ENCODE assay signal across 19 cellular contexts in genomic region chr4:152515678-152516077, GRCh38. TPM values are rescaled to one million over a fixed set of nuclear protein-coding genes. Genes with fewer than 3 reads are reported as not detected.
DNase-seq lines count a peak whose midpoint lies in the region; ATAC-seq, FAIRE-seq and TF ChIP-seq lines count a peak whose summit lies in the region.
"Had no signal": no experiment of that assay in that cellular context is flagged by ENCODE, and none has a peak within 500 bp of the region (broad histone marks: within the 10 kb centered on the region; RNA-seq: fewer than 3 reads in every experiment).

No MANE protein-coding gene starts in this region.

- intact Hi-C loops in left colon (cut with DNase I, micrococcal nuclease) = loop anchor here in 1 of 2 donors (10.0 kb wide), 1 partner anchor 119 kb away; no protein-coding TSS in a partner anchor

- in situ Hi-C loops in astrocyte of the cerebellum (cut with HindIII; ENCODE audit: low sequenced_read_pairs) = no loop called here

- no peak for FAIRE-seq in GM19239 (lab: Jason Lieb, UNC)

- no peak overlapping the region for H2AFZ ChIP-seq in ACC112 (ENCODE audit: low read length, unreplicated experiment)

- no peak overlapping the region for H3K27ac Mint-ChIP-seq in activated T-helper 17 cell treated with anti-CD3 and anti-CD28 coated beads, Interleukin-2, amount 50 U/mL, for 72 hours
- H3K27ac Mint-ChIP-seq: activated CD8-positive, alpha-beta memory T cell treated with anti-CD3 and anti-CD28 coated beads, Interleukin-2, amount 10 ng/mL, durations not matched to agents 7 days and 5 days; activated naive CD8-positive, alpha-beta T cell; stimulated activated naive CD8-positive, alpha-beta T cell treated with anti-CD3 and anti-CD28 coated beads, Interleukin-15, Interleukin-2, amounts not matched to agents 100 ng/mL and 50 ng/mL, for 24 hours had no signal

- TF ChIP-seq CTCF in HFF-Myc (IDR thresholded peaks at IDR 0.05; ENCODE audit: low read depth, low read length, missing control alignments) (no peak), astrocyte of the cerebellum (IDR thresholded peaks at IDR 0.05; ENCODE audit: low read depth, low read length, missing control alignments) (no peak), foreskin keratinocyte (conservative IDR thresholded peaks at IDR 0.05) (no peak)

- peaks cover 15% of the 10 kb centered on the region for H3K36me3 Mint-ChIP-seq in activated T-helper 17 cell treated with anti-CD3 and anti-CD28 coated beads, Interleukin-2, amount 50 U/mL, for 72 hours (ENCODE audit: low read depth)

- H3K9me3 Mint-ChIP-seq in activated T-helper 17 cell treated with anti-CD3 and anti-CD28 coated beads, Interleukin-2, amount 50 U/mL, for 72 hours = no peaks in the 10 kb centered on the region
- H3K9me3 Mint-ChIP-seq: stimulated activated naive CD8-positive, alpha-beta T cell treated with anti-CD3 and anti-CD28 coated beads, Interleukin-15, Interleukin-2, amounts not matched to agents 100 ng/mL and 50 ng/mL, for 24 hours had no signal

- H3K4me3 Mint-ChIP-seq in activated T-helper 17 cell treated with anti-CD3 and anti-CD28 coated beads, Interleukin-2, amount 50 U/mL, for 72 hours = no peak overlapping the region
- H3K4me3 Mint-ChIP-seq: activated CD8-positive, alpha-beta memory T cell treated with anti-CD3 and anti-CD28 coated beads, Interleukin-2, amount 10 ng/mL, durations not matched to agents 7 days and 5 days; activated naive CD8-positive, alpha-beta T cell; stimulated activated naive CD8-positive, alpha-beta T cell treated with anti-CD3 and anti-CD28 coated beads, Interleukin-15, Interleukin-2, amounts not matched to agents 100 ng/mL and 50 ng/mL, for 24 hours had no signal

- peak overlapping the region; percentile 59 for H3K27ac ChIP-seq in ACC112 (ENCODE audit: low read depth, low read length)
- no peak overlapping the region for H3K27ac ChIP-seq in foreskin keratinocyte
- H3K27ac ChIP-seq: prostate gland had no signal

- ATAC-seq in foreskin keratinocyte = peak; percentile 82
- no peak for ATAC-seq in activated T-helper 17 cell treated with anti-CD3 and anti-CD28 coated beads, Interleukin-2, amount 50 U/mL, for 72 hours (replicated peaks)
- no peak for ATAC-seq in left colon
- ATAC-seq in GM19395 (IDR thresholded peaks at IDR 0.05; ENCODE audit: unreplicated experiment) = no peak
- ATAC-seq: activated CD8-positive, alpha-beta memory T cell treated with anti-CD3 and anti-CD28 coated beads, Interleukin-2, amount 10 ng/mL, durations not matched to agents 7 days and 5 days had no signal

- peaks cover 48% of the 10 kb centered on the region for H3K79me2 ChIP-seq in ACC112 (ENCODE audit: control insufficient read depth, insufficient read depth, low read length, unreplicated experiment)

- H3K4me3 ChIP-seq in ACC112 (ENCODE audit: low read depth, low read length) = no peak overlapping the region
- H3K4me3 ChIP-seq in HFF-Myc (replicated peaks; ENCODE audit: low read depth, low read length) = no peak overlapping the region
- H3K4me3 ChIP-seq in astrocyte of the cerebellum (ENCODE audit: low read depth, low read length) = no peak overlapping the region
- H3K4me3 ChIP-seq: prostate gland had no signal

- no peaks in the 10 kb centered on the region for H3K27me3 ChIP-seq in ACC112 (ENCODE audit: insufficient read depth, low read length)
- no peaks in the 10 kb centered on the region for H3K27me3 ChIP-seq in foreskin keratinocyte

- H3K4me1 ChIP-seq in ACC112 (ENCODE audit: control insufficient read depth, insufficient read depth, low read length, unreplicated experiment) (peaks cover 19% of the 10 kb centered on the region), foreskin keratinocyte (peaks cover 22% of the 10 kb centered on the region)
- H3K4me1 ChIP-seq: prostate gland had no signal

- peaks cover 31% of the 10 kb centered on the region for H3K4me1 Mint-ChIP-seq in activated T-helper 17 cell treated with anti-CD3 and anti-CD28 coated beads, Interleukin-2, amount 50 U/mL, for 72 hours

- DNase-seq in HFF-Myc (ENCODE audit: extremely low read depth, low read depth) = peak; percentile 50
- DNase-seq in astrocyte of the cerebellum (ENCODE audit: low read depth) = peak; percentile 41
- peak; percentile 47 to 74 for DNase-seq in foreskin keratinocyte
- no peak for DNase-seq in left colon
- no peak for DNase-seq in GM19239 (ENCODE audit: insufficient read length, low spot score)
- DNase-seq: activated CD8-positive, alpha-beta memory T cell treated with anti-CD3 and anti-CD28 coated beads, Interleukin-2, amount 10 ng/mL, durations not matched to agents 7 days and 5 days; C1 segment of cervical spinal cord; effector CD4-positive, alpha-beta T cell; GDM1; hypothalamus; MV-4-11; Right ventricle myocardium superior; stimulated activated CD4-positive, alpha-beta T cell treated with anti-CD3 and anti-CD28 coated beads, Interleukin-4, amount 100 ng/mL, for 24 hours had no signal

- H3K27me3 Mint-ChIP-seq in activated T-helper 17 cell treated with anti-CD3 and anti-CD28 coated beads, Interleukin-2, amount 50 U/mL, for 72 hours = no peaks in the 10 kb centered on the region
- H3K27me3 Mint-ChIP-seq: activated CD8-positive, alpha-beta memory T cell treated with anti-CD3 and anti-CD28 coated beads, Interleukin-2, amount 10 ng/mL, durations not matched to agents 7 days and 5 days; activated naive CD8-positive, alpha-beta T cell; stimulated activated naive CD8-positive, alpha-beta T cell treated with anti-CD3 and anti-CD28 coated beads, Interleukin-15, Interleukin-2, amounts not matched to agents 100 ng/mL and 50 ng/mL, for 24 hours had no signal

- H3K36me3 ChIP-seq in ACC112 (ENCODE audit: insufficient read depth, low read length) = no peaks in the 10 kb centered on the region; the same call in 1 of the 2 replicates
- H3K36me3 ChIP-seq: prostate gland had no signal

RNA-seq across cellular contexts. Expression of gene FBXW7, which starts 20.2 kb away (rescaled TPM):
- total RNA-seq in foreskin keratinocyte (39.3 and 41.0 TPM in 2 replicates), left colon (10 to 100 TPM; 32.4 to 39.2 TPM)
- polyA plus RNA-seq in foreskin keratinocyte = 6.6 and 7.2 TPM in 2 replicates
- 10 to 100 TPM; 37.4 to 39.6 TPM for total RNA-seq in activated T-helper 17 cell treated with anti-CD3 and anti-CD28 coated beads, Interleukin-2, amount 50 U/mL, for 72 hours

Comparison
In these comparisons a context has a peak if more than half of its experiments do, and no peak if none do; other contexts are left out.
1. DNase-seq: peak in HFF-Myc (single experiment), astrocyte of the cerebellum (single experiment) and foreskin keratinocyte (2 of 2); none in left colon (0 of 2) and GM19239 (single experiment).